In genomic region chr12:50190859-50191258, GRCh38 we compare ENCODE assay signal across 21 cellular contexts.
"Had no signal": no experiment of that assay in that cellular context is flagged by ENCODE, and none has a peak within 500 bp of the region (broad histone marks: within the 10 kb centered on the region; RNA-seq: fewer than 3 reads in every experiment).

No MANE protein-coding gene starts in this region.

- H3K4me3 ChIP-seq: adrenal gland, Peyer's patch had no signal

- H3K9me3 Mint-ChIP-seq: activated naive CD8-positive, alpha-beta T cell treated with anti-CD3 and anti-CD28 coated beads, Interleukin-2, amount 10 ng/mL, durations not matched to agents 7 days and 5 days had no signal

- H3K9me3 ChIP-seq: adrenal gland, Peyer's patch had no signal

- H3K36me3 Mint-ChIP-seq: activated naive CD8-positive, alpha-beta T cell treated with anti-CD3 and anti-CD28 coated beads, Interleukin-2, amount 10 ng/mL, durations not matched to agents 7 days and 5 days had no signal

- H3K27me3 Mint-ChIP-seq: activated CD4-positive, alpha-beta T cell treated with anti-CD3 and anti-CD28 coated beads for 36 hours; activated naive CD8-positive, alpha-beta T cell treated with anti-CD3 and anti-CD28 coated beads, Interleukin-2, amount 10 ng/mL, durations not matched to agents 7 days and 5 days; T-helper 17 cell had no signal

- H3K27ac ChIP-seq: adrenal gland had no signal

- H3K4me3 Mint-ChIP-seq: activated CD4-positive, alpha-beta T cell treated with anti-CD3 and anti-CD28 coated beads for 36 hours; activated naive CD8-positive, alpha-beta T cell treated with anti-CD3 and anti-CD28 coated beads, Interleukin-2, amount 10 ng/mL, durations not matched to agents 7 days and 5 days had no signal

- H3K27me3 ChIP-seq: adrenal gland, Peyer's patch had no signal

- ATAC-seq: activated CD4-positive, alpha-beta T cell treated with anti-CD3 and anti-CD28 coated beads for 36 hours; T-helper 17 cell had no signal

- DNase-seq: activated CD4-positive, alpha-beta T cell treated with anti-CD3 and anti-CD28 coated beads for 36 hours; activated CD4-positive, CD25-positive, alpha-beta regulatory T cell; activated CD8-positive, alpha-beta memory T cell treated with anti-CD3 and anti-CD28 coated beads, Interleukin-2, amount 50 U/mL, for 48 hours; activated gamma-delta T cell; activated naive CD4-positive, alpha-beta T cell treated with anti-CD3 and anti-CD28 coated beads, Interleukin-2, amount 50 U/mL, for 16 hours; activated naive CD8-positive, alpha-beta T cell treated with anti-CD3 and anti-CD28 coated beads, Interleukin-2, amount 10 ng/mL, durations not matched to agents 7 days and 5 days; activated T-cell treated with anti-CD3 and anti-CD28 coated beads, Interleukin-2, amount 50 U/mL, for 1 hour; adrenal gland; anterior cingulate cortex; cerebellar nuclear complex; MM.1S; NCI-H1105; NCI-H1436; NCI-H187; NCI-H2081; NCI-H446; NCI-H524; Peyer's patch; SIG-M5; T-helper 17 cell; T1000 had no signal

- H3K27ac Mint-ChIP-seq: activated CD4-positive, alpha-beta T cell treated with anti-CD3 and anti-CD28 coated beads for 36 hours; activated naive CD8-positive, alpha-beta T cell treated with anti-CD3 and anti-CD28 coated beads, Interleukin-2, amount 10 ng/mL, durations not matched to agents 7 days and 5 days had no signal
